In genomic region chr5:33343661-33344327, GRCh38 we compare ENCODE assay signal across 13 cellular contexts.
DNase-seq lines count a peak whose midpoint lies in the region; ATAC-seq and TF ChIP-seq lines count a peak whose summit lies in the region.
"Had no signal": no experiment of that assay in that cellular context is flagged by ENCODE, and none has a peak within 500 bp of the region (broad histone marks: within the 10 kb centered on the region; RNA-seq: fewer than 3 reads in every experiment).

No MANE protein-coding gene starts in this region.

- intact Hi-C loops in activated CD4-positive, alpha-beta T cell treated with anti-CD3 and anti-CD28 coated beads for 36 hours (cut with DNase I, micrococcal nuclease): no loop called here

- no peaks in the 10 kb centered on the region for H3K9me3 ChIP-seq in hepatocyte (ENCODE audit: low read depth)
- H3K9me3 ChIP-seq: adrenal gland had no signal

- H3K27me3 ChIP-seq in hepatocyte: no peaks in the 10 kb centered on the region
- H3K27me3 ChIP-seq: adrenal gland, tibial nerve had no signal

- no peaks in the 10 kb centered on the region for H4K20me1 ChIP-seq in hepatocyte (ENCODE audit: insufficient read depth, poor library complexity, severe bottlenecking)

- no peak overlapping the region for H3K27ac Mint-ChIP-seq in activated CD4-positive, alpha-beta T cell treated with anti-CD3 and anti-CD28 coated beads for 36 hours
- H3K27ac Mint-ChIP-seq: GM23338 had no signal

- no peaks in the 10 kb centered on the region for H3K4me1 ChIP-seq in hepatocyte (ENCODE audit: insufficient read depth)
- H3K4me1 ChIP-seq in urinary bladder (ENCODE audit: insufficient read depth): no peaks in the 10 kb centered on the region

- H3K79me2 ChIP-seq in hepatocyte: no peaks in the 10 kb centered on the region

- CTCF ChIA-PET in activated CD4-positive, alpha-beta T cell treated with anti-CD3 and anti-CD28 coated beads for 36 hours (lab: Charles Lee): interaction anchor here (0.5 kb wide), 1 partner anchor 1593 kb away, joined by 4 read pairs; no protein-coding TSS in a partner anchor

- POLR2A ChIA-PET in activated CD4-positive, alpha-beta T cell treated with anti-CD3 and anti-CD28 coated beads for 36 hours (lab: Charles Lee): interaction anchor here (0.6 kb wide), 1 partner anchor 1101 kb away, joined by 4 read pairs; no protein-coding TSS in a partner anchor

- no peak overlapping the region for H3K4me2 ChIP-seq in hepatocyte
- H3K4me2 ChIP-seq: GM23338 had no signal

- no peak overlapping the region for H3K4me3 Mint-ChIP-seq in activated CD4-positive, alpha-beta T cell treated with anti-CD3 and anti-CD28 coated beads for 36 hours
- H3K4me3 Mint-ChIP-seq: GM23338 had no signal

- H3K9me3 Mint-ChIP-seq in activated CD4-positive, alpha-beta T cell treated with anti-CD3 and anti-CD28 coated beads for 36 hours (ENCODE audit: low read depth): no peaks in the 10 kb centered on the region
- H3K9me3 Mint-ChIP-seq: GM23338 had no signal

- peak; percentile 84 for DNase-seq in HS-27A (ENCODE audit: low read depth)
- peak; percentile 86 for DNase-seq in astrocyte of the spinal cord (ENCODE audit: low read depth, low spot score)
- DNase-seq in hepatocyte (ENCODE audit: low spot score): no peak
- DNase-seq in activated effector memory CD4-positive, alpha-beta T cell treated with Interleukin-2 at 50 U/mL for 16 hours: no peak
- no peak for DNase-seq in activated CD4-positive, alpha-beta T cell treated with anti-CD3 and anti-CD28 coated beads for 36 hours
- no peak for DNase-seq in NCI-H146 (lab: John Stamatoyannopoulos, UW)
- DNase-seq: adrenal gland, NCI-H1048 had no signal

- no peaks in the 10 kb centered on the region for H3K9me2 ChIP-seq in hepatocyte (replicated peaks; ENCODE audit: insufficient read depth)

- ATAC-seq in HG02885 (IDR thresholded peaks at IDR 0.05; ENCODE audit: poor library complexity, unreplicated experiment): no peak
- ATAC-seq in activated CD4-positive, alpha-beta T cell treated with anti-CD3 and anti-CD28 coated beads for 36 hours: no peak
- ATAC-seq: GM23338 had no signal

- no peak overlapping the region for H3K4me3 ChIP-seq in astrocyte of the spinal cord (ENCODE audit: low read depth, low read length)
- no peak overlapping the region for H3K4me3 ChIP-seq in hepatocyte
- H3K4me3 ChIP-seq in urinary bladder (ENCODE audit: low read depth, low read length): no peak overlapping the region
- H3K4me3 ChIP-seq: adrenal gland, GM23338, lung, tibial nerve had no signal

- H2AFZ ChIP-seq in hepatocyte: no peak overlapping the region
- H2AFZ ChIP-seq: GM23338 had no signal

- no peaks in the 10 kb centered on the region for H3K36me3 ChIP-seq in hepatocyte (replicated peaks; ENCODE audit: insufficient read depth, low read depth)
- H3K36me3 ChIP-seq in urinary bladder (ENCODE audit: insufficient read depth): no peaks in the 10 kb centered on the region
- H3K36me3 ChIP-seq: adrenal gland, tibial nerve had no signal

- no peaks in the 10 kb centered on the region for H3K4me1 Mint-ChIP-seq in activated CD4-positive, alpha-beta T cell treated with anti-CD3 and anti-CD28 coated beads for 36 hours

- no peak for TF ChIP-seq CTCF in astrocyte of the spinal cord (IDR thresholded peaks at IDR 0.05; ENCODE audit: low read depth, low read length)
- TF ChIP-seq CTCF in hepatocyte (IDR thresholded peaks at IDR 0.05; ENCODE audit: poor library complexity): no peak

- in situ Hi-C loops in astrocyte of the spinal cord (cut with HindIII; ENCODE audit: low sequenced_read_pairs): no loop called here

- no peaks in the 10 kb centered on the region for H3K36me3 Mint-ChIP-seq in activated CD4-positive, alpha-beta T cell treated with anti-CD3 and anti-CD28 coated beads for 36 hours (ENCODE audit: low read depth)

- peak overlapping the region; percentile 28 for H3K27ac ChIP-seq in hepatocyte
- peak overlapping the region; percentile 23 for H3K27ac ChIP-seq in urinary bladder (ENCODE audit: low read depth)
- H3K27ac ChIP-seq: adrenal gland had no signal

- no peaks in the 10 kb centered on the region for H3K27me3 Mint-ChIP-seq in activated CD4-positive, alpha-beta T cell treated with anti-CD3 and anti-CD28 coated beads for 36 hours

- WGBS in hepatocyte (ENCODE audit: low lambda C conversion rate, missing lambda C conversion rate): 71% methylated on average over 4 of the region's 4 CpGs
- 51% methylated on average over 4 of the region's 4 CpGs for WGBS in urinary bladder

Comparison
In these comparisons a context has a peak if more than half of its experiments do, and no peak if none do; other contexts are left out.
1. DNase-seq: peak in HS-27A (single experiment) and astrocyte of the spinal cord (single experiment); none in hepatocyte (single experiment), activated effector memory CD4-positive, alpha-beta T cell treated with Interleukin-2 at 50 U/mL for 16 hours (single experiment), activated CD4-positive, alpha-beta T cell treated with anti-CD3 and anti-CD28 coated beads for 36 hours (single experiment) and NCI-H146 (single experiment).